In the genomic region with DNA sequence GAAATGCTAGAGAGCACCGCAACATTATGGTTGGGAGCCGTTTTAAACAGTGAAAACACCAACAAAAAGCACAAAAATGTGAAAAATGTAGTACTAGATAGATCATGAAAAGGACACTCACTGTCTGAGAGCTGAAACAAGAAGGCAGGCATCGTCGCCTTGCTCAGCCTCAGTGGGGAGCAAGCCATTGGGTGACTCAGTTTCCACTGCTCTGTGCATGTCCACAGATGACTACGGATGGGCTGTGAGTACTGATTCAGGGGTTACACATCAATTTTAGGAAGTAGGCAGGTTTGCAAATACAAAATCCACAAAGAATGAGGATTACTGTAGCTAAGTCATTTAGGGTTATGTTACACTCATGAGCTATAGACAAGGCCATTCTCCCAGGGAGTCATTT, we compare ENCODE assay signal across 21 cellular contexts. TPM values are rescaled to one million over a fixed set of nuclear protein-coding genes. Genes with fewer than 3 reads are reported as not detected.
DNase-seq lines count a peak whose midpoint lies in the region; ATAC-seq, FAIRE-seq and TF ChIP-seq lines count a peak whose summit lies in the region.
"Had no signal": no experiment of that assay in that cellular context is flagged by ENCODE, and none has a peak within 500 bp of the region (broad histone marks: within the 10 kb centered on the region; RNA-seq: fewer than 3 reads in every experiment).

No MANE protein-coding gene starts in this region.

- H4K91ac ChIP-seq in IMR-90 (ENCODE audit: insufficient read depth, low read depth, low read length), result no peak overlapping the region

- H3K4me2 ChIP-seq in IMR-90 (ENCODE audit: low read depth, low read length), result no peak overlapping the region
- peak overlapping the region; percentile 1 for H3K4me2 ChIP-seq in osteoblast (ENCODE audit: insufficient read depth, low read length)
- H3K4me2 ChIP-seq: KMS-11 had no signal

- intact Hi-C loops in IMR-90 (cut with micrococcal nuclease) (no loop called here), heart right ventricle (cut with DNase I) (no loop called here)

- no peak overlapping the region for H3K4ac ChIP-seq in IMR-90 (ENCODE audit: low read depth, low read length)

- H3K9me3 Mint-ChIP-seq in activated naive CD4-positive, alpha-beta T cell treated with anti-CD3 and anti-CD28 coated beads, Interleukin-2, amount 50 U/mL, for 72 hours, result no peaks in the 10 kb centered on the region
- peaks cover 4% of the 10 kb centered on the region for H3K9me3 Mint-ChIP-seq in mesothelial cell of epicardium

- no peak for FAIRE-seq in bronchial epithelial cell (lab: Jason Lieb, UNC)
- FAIRE-seq: GM18507, H54 had no signal

- no peak overlapping the region for H2AK5ac ChIP-seq in IMR-90 (ENCODE audit: low read depth, low read length)

- H3K18ac ChIP-seq in IMR-90 (ENCODE audit: low read depth, low read length), result no peak overlapping the region

- no peak for TF ChIP-seq CTCF in IMR-90 (conservative IDR thresholded peaks at IDR 0.05; ENCODE audit: low read depth, low read length)
- TF ChIP-seq CTCF in bronchial epithelial cell (IDR thresholded peaks at IDR 0.05; ENCODE audit: insufficient read depth, low read length, severe bottlenecking), result no peak
- TF ChIP-seq CTCF in osteoblast (IDR thresholded peaks at IDR 0.05; ENCODE audit: extremely low read depth, low read depth, low read length), result no peak
- TF ChIP-seq CTCF in heart right ventricle (IDR thresholded peaks at IDR 0.05), result no peak
- no peak for TF ChIP-seq CTCF in mesothelial cell of epicardium (IDR thresholded peaks at IDR 0.05; ENCODE audit: unreplicated experiment)

- H3K9me3 ChIP-seq in IMR-90 (ENCODE audit: control insufficient read depth, insufficient read depth, low read length), result no peaks in the 10 kb centered on the region
- H3K9me3 ChIP-seq in osteoblast (ENCODE audit: low read depth, low read length), result no peaks in the 10 kb centered on the region
- H3K9me3 ChIP-seq in heart right ventricle, result no peaks in the 10 kb centered on the region

- H3K36me3 Mint-ChIP-seq in activated naive CD4-positive, alpha-beta T cell treated with anti-CD3 and anti-CD28 coated beads, Interleukin-2, amount 50 U/mL, for 72 hours, result no peaks in the 10 kb centered on the region
- H3K36me3 Mint-ChIP-seq in mesothelial cell of epicardium, result no peaks in the 10 kb centered on the region

- POLR2A ChIA-PET in IMR-90 (lab: Charles Lee; ENCODE audit: unreplicated experiment), result no interaction called here

- H3K4me1 ChIP-seq in IMR-90 (ENCODE audit: control insufficient read depth, insufficient read depth, low read length), result no peaks in the 10 kb centered on the region
- peaks cover 6% of the 10 kb centered on the region for H3K4me1 ChIP-seq in osteoblast (ENCODE audit: insufficient read depth, low read length)
- no peaks in the 10 kb centered on the region for H3K4me1 ChIP-seq in heart right ventricle

- no peak overlapping the region for H2AK9ac ChIP-seq in IMR-90 (replicated peaks; ENCODE audit: low read depth, low read length, poor library complexity)

- peak; percentile 26 to 31 for ATAC-seq in activated naive CD4-positive, alpha-beta T cell treated with anti-CD3 and anti-CD28 coated beads, Interleukin-2, amount 50 U/mL, for 72 hours
- ATAC-seq in IMR-90 (ENCODE audit: low read depth), result peak; percentile 52
- no peak for ATAC-seq in heart right ventricle

- no peak for TF ChIP-seq POLR2A in IMR-90 (IDR thresholded peaks at IDR 0.05; ENCODE audit: low read depth, low read length)

- dilution Hi-C loops in IMR-90 (cut with HindIII; ENCODE audit: low sequenced_read_pairs, unreplicated experiment), result no loop called here

- H2AFZ ChIP-seq in IMR-90 (replicated peaks; ENCODE audit: low read length, poor library complexity), result no peak overlapping the region
- peak overlapping the region; percentile 33 for H2AFZ ChIP-seq in osteoblast (ENCODE audit: low read length)

- H3K79me1 ChIP-seq in IMR-90 (ENCODE audit: low read depth in 1 of 2, low read length in 2 of 2), result no peaks in the 10 kb centered on the region

- no peak overlapping the region for H4K8ac ChIP-seq in IMR-90 (ENCODE audit: low read depth in 2 of 2, low read length in 2 of 2)

- H3K36me3 ChIP-seq in IMR-90 (ENCODE audit: control insufficient read depth, insufficient read depth, low read length), result no peaks in the 10 kb centered on the region
- H3K36me3 ChIP-seq in bronchial epithelial cell (ENCODE audit: control insufficient read depth, insufficient read depth, low read length), result no peaks in the 10 kb centered on the region
- no peaks in the 10 kb centered on the region for H3K36me3 ChIP-seq in osteoblast (ENCODE audit: insufficient read depth, low read length)
- no peaks in the 10 kb centered on the region for H3K36me3 ChIP-seq in heart right ventricle

- no peak overlapping the region for H2BK20ac ChIP-seq in IMR-90 (ENCODE audit: low read depth, low read length)

- H2BK15ac ChIP-seq in IMR-90 (ENCODE audit: low read depth, low read length), result no peak overlapping the region

- no peak overlapping the region for H2BK120ac ChIP-seq in IMR-90 (ENCODE audit: low read depth, low read length)

- no TSS peak for BruUV-seq in IMR-90 (replicated peaks; lab: Mats Ljungman, UMichigan)

- peak overlapping the region; percentile 2 for H2BK5ac ChIP-seq in IMR-90 (ENCODE audit: low read depth, low read length, poor library complexity, severe bottlenecking)

- no peak overlapping the region for H3K9ac ChIP-seq in IMR-90 (ENCODE audit: low read depth, low read length)
- H3K9ac ChIP-seq: KMS-11 had no signal

- H3K4me3 Mint-ChIP-seq in mesothelial cell of epicardium, result no peak overlapping the region

- H3K14ac ChIP-seq in IMR-90 (replicated peaks; ENCODE audit: low read depth, low read length), result no peak overlapping the region

- H3K4me3 ChIP-seq in IMR-90 (ENCODE audit: insufficient read depth, low read depth, low read length) (no peak overlapping the region), bronchial epithelial cell (ENCODE audit: low read depth, low read length) (no peak overlapping the region), osteoblast (ENCODE audit: insufficient read depth, low read length) (no peak overlapping the region), heart right ventricle (no peak overlapping the region)

- no peaks in the 10 kb centered on the region for H3K27me3 Mint-ChIP-seq in mesothelial cell of epicardium (ENCODE audit: low read depth)

- H3K27me3 ChIP-seq in IMR-90 (ENCODE audit: control insufficient read depth, insufficient read depth, low read length) (peaks cover 3% of the 10 kb centered on the region; the same call in 1 of the 2 replicates), bronchial epithelial cell (ENCODE audit: control insufficient read depth, insufficient read depth, low read length) (no peaks in the 10 kb centered on the region), osteoblast (ENCODE audit: insufficient read depth, low read length) (no peaks in the 10 kb centered on the region), heart right ventricle (peaks cover 0 to 5% (median 0%) of the 10 kb centered on the region in 7 donors)

- no peak overlapping the region for H3K23ac ChIP-seq in IMR-90 (ENCODE audit: low read depth, low read length)

- H3K9me1 ChIP-seq in IMR-90 (ENCODE audit: insufficient read depth, low read length), result peaks cover 5% of the 10 kb centered on the region; the same call in 1 of the 2 replicates

- in situ Hi-C loops in IMR-90 (cut with MboI; ENCODE audit: low sequenced_read_pairs), result no loop called here

- no peak overlapping the region for H4K5ac ChIP-seq in IMR-90 (ENCODE audit: low read depth, low read length)

- 0% methylated on average over 2 of the region's 5 CpGs; no CpG with 5 or more reads in 1 of the 2 experiments for whole genome bisulfite sequencing in IMR-90 (ENCODE audit: extremely low coverage in 2 of 2, insufficient read length in 1 of 2), 2 experiments
- 84 to 88% methylated on average over 5 of the region's 5 CpGs for WGBS in heart right ventricle, 2 donors

- no peak overlapping the region for H3K56ac ChIP-seq in IMR-90 (ENCODE audit: extremely low read depth, insufficient read depth, low read length)

- TF ChIP-seq RAD21 in IMR-90 (IDR thresholded peaks at IDR 0.05; ENCODE audit: low read length), result no peak

- H3K4me1 Mint-ChIP-seq in mesothelial cell of epicardium, result no peaks in the 10 kb centered on the region

- H3K27ac Mint-ChIP-seq in activated naive CD4-positive, alpha-beta T cell treated with anti-CD3 and anti-CD28 coated beads, Interleukin-2, amount 50 U/mL, for 72 hours, result no peak overlapping the region
- no peak overlapping the region for H3K27ac Mint-ChIP-seq in mesothelial cell of epicardium

- H3K27ac ChIP-seq in IMR-90 (ENCODE audit: insufficient read depth, low read length) (no peak overlapping the region), osteoblast (ENCODE audit: low read depth, low read length) (no peak overlapping the region), heart right ventricle (no peak overlapping the region)
- H3K27ac ChIP-seq: KMS-11, RWPE1 had no signal

- CTCF ChIA-PET in IMR-90 (lab: Yijun Ruan, JAX), result no interaction called here

- H4K20me1 ChIP-seq in IMR-90 (ENCODE audit: insufficient read depth, low read length) (no peaks in the 10 kb centered on the region), osteoblast (ENCODE audit: insufficient read depth, low read length) (no peaks in the 10 kb centered on the region)

- no peaks in the 10 kb centered on the region for H3K79me2 ChIP-seq in osteoblast (ENCODE audit: insufficient read depth, low read length)

- no peak for DNase-seq in activated naive CD4-positive, alpha-beta T cell treated with anti-CD3 and anti-CD28 coated beads, Interleukin-2, amount 50 U/mL, for 72 hours (ENCODE audit: low spot score in 2 of 2)
- DNase-seq in activated naive CD4-positive, alpha-beta T cell treated with anti-CD3 and anti-CD28 coated beads, Interleukin-2, amount 50 U/mL, for 16 hours, result no peak
- DNase-seq in IMR-90 (peak; percentile 38), bronchial epithelial cell (ENCODE audit: low read depth) (peak; percentile 49), osteoblast (ENCODE audit: insufficient read length, low spot score, missing footprints) (no peak), GOT3 (lab: John Stamatoyannopoulos, UW) (no peak), heart right ventricle (no peak), mesothelial cell of epicardium (ENCODE audit: low spot score in 2 of 2, unreplicated experiment in 2 of 2) (no peak)
- DNase-seq: 8988T, ACHN, Calu3, DMS79 treated with DMSO at 0.1 percent for 48 hours, MM.1S, NCI-H2029, NCI-H446, NCI-H526, SHP77 had no signal

TF ChIP-seq in IMR-90, 13 proteins besides CTCF, POLR2A, EP300 and RAD21 (continues in another document):
- TF ChIP-seq MXI1 (IDR thresholded peaks at IDR 0.05; ENCODE audit: borderline replicate concordance, low read depth, low read length), result no peak

RNA-seq across cellular contexts. Expression of a gene that starts 10.8 kb away (rescaled TPM):
- total RNA-seq in activated naive CD4-positive, alpha-beta T cell treated with anti-CD3 and anti-CD28 coated beads, Interleukin-2, amount 50 U/mL, for 72 hours, result under 1 TPM in 1 of 2 donors, not detected in 1; 0.23 TPM
- total RNA-seq in IMR-90 (2012; rRNA removed) (under 0.01 TPM in 1 of 2 replicates, not detected in the other), bronchial epithelial cell (under 0.01 TPM in 1 of 2 replicates, not detected in the other), osteoblast (0.29 and 0.36 TPM in 2 replicates), heart right ventricle (under 1 TPM in 6 of 10 donors, not detected in 4; 0.06 to 0.30 (median 0.18) TPM), mesothelial cell of epicardium (0.07 to 0.20 TPM (median 0.14 TPM) in 3 replicates)
- polyA plus RNA-seq in IMR-90 (2012; rRNA removed) (0.07 and 0.20 TPM in 2 replicates), heart right ventricle (under 1 TPM; 0.06 to 0.37 TPM)
- 0.05 and 0.11 TPM in 2 replicates for polyA plus RNA-seq in IMR-90 (2012; cell fraction: cytosol; rRNA removed)
- polyA plus RNA-seq in IMR-90 (2012; cell fraction: nucleus; rRNA removed; ENCODE audit: low replicate concordance), result 0.60 and 0.65 TPM in 2 replicates

Comparison
In these comparisons a context has a peak if more than half of its experiments do, and no peak if none do; other contexts are left out.
1. ATAC-seq: peak in activated naive CD4-positive, alpha-beta T cell treated with anti-CD3 and anti-CD28 coated beads, Interleukin-2, amount 50 U/mL, for 72 hours (2 of 2) and IMR-90 (single experiment); none in heart right ventricle (0 of 8).
2. DNase-seq: peak in IMR-90 (single experiment) and bronchial epithelial cell (single experiment); none in activated naive CD4-positive, alpha-beta T cell treated with anti-CD3 and anti-CD28 coated beads, Interleukin-2, amount 50 U/mL, for 72 hours (0 of 2), activated naive CD4-positive, alpha-beta T cell treated with anti-CD3 and anti-CD28 coated beads, Interleukin-2, amount 50 U/mL, for 16 hours (single experiment), osteoblast (single experiment), GOT3 (single experiment), heart right ventricle (0 of 2) and mesothelial cell of epicardium (0 of 2).